In the genomic region with DNA sequence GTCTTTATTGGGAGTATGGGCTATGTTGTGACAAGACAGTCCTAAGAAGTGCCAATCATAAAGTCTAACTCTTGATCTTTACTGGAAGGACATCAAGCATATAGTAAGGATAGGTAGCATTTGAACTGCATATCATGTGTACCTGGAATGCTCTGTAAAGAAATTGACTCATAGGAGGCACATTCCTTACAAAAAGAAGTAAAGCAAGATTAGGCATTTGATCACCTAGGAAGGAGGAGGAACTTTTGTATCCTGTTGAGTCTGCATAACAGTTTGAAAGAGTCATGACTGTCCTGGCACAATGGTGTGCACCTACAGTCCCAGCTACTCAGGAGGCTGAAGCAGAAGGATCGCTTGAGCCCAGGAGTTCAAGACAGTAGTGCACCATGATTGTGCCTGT, we compare ENCODE assay signal across 30 cellular contexts. TPM values are rescaled to one million over a fixed set of nuclear protein-coding genes. Genes with fewer than 3 reads are reported as not detected.
"Had no signal": no experiment of that assay in that cellular context is flagged by ENCODE, and none has a peak within 500 bp of the region (broad histone marks: within the 10 kb centered on the region; RNA-seq: fewer than 3 reads in every experiment).

No MANE protein-coding gene starts in this region.

- H3K4me1 ChIP-seq: gastrocnemius medialis, right atrium auricular region, sigmoid colon, testis had no signal

- H3K4me1 Mint-ChIP-seq: endodermal cell had no signal

- FAIRE-seq: islet of Langerhans had no signal

- H3K27ac Mint-ChIP-seq: endodermal cell; stimulated activated naive B cell treated with anti-CD40 and anti-IgM and Interleukin-4, amounts not matched to agents 10 μg/mL and 1 μg/mL and 100 μg/mL, for 72 hours; stimulated activated naive CD8-positive, alpha-beta T cell treated with anti-CD3 and anti-CD28 coated beads, Interleukin-15, amount 100 ng/mL, for 72 hours had no signal

- H3K27me3 Mint-ChIP-seq: naive thymus-derived CD8-positive, alpha-beta T cell; stimulated activated naive B cell treated with anti-CD40 and anti-IgM and Interleukin-4, amounts not matched to agents 10 μg/mL and 1 μg/mL and 100 μg/mL, for 72 hours; stimulated activated naive CD8-positive, alpha-beta T cell treated with anti-CD3 and anti-CD28 coated beads, Interleukin-15, amount 100 ng/mL, for 72 hours had no signal

- H3K9me3 ChIP-seq: gastrocnemius medialis, heart right ventricle, right atrium auricular region, sigmoid colon, testis, tibial nerve had no signal

- H3K27ac ChIP-seq: coronary artery, gastrocnemius medialis, right atrium auricular region, sigmoid colon, skin epidermis, testis, tibial nerve had no signal

- H3K4me3 ChIP-seq: coronary artery, gastrocnemius medialis, heart right ventricle, right atrium auricular region, sigmoid colon, skin epidermis, testis, tibial nerve had no signal

- H3K27me3 ChIP-seq: gastrocnemius medialis, heart right ventricle, right atrium auricular region, sigmoid colon, testis, tibial nerve had no signal

- H3K9me3 Mint-ChIP-seq: endodermal cell; naive thymus-derived CD8-positive, alpha-beta T cell; stimulated activated naive B cell treated with anti-CD40 and anti-IgM and Interleukin-4, amounts not matched to agents 10 μg/mL and 1 μg/mL and 100 μg/mL, for 72 hours; stimulated activated naive CD8-positive, alpha-beta T cell treated with anti-CD3 and anti-CD28 coated beads, Interleukin-15, amount 100 ng/mL, for 72 hours had no signal

- DNase-seq: effector CD4-positive, alpha-beta T cell; endodermal cell; gastrocnemius medialis; heart right ventricle; hypothalamus; naive thymus-derived CD8-positive, alpha-beta T cell; posterior cingulate gyrus; sigmoid colon; stimulated activated CD4-positive, alpha-beta T cell treated with anti-CD3 and anti-CD28 coated beads, Interleukin-2, amount 100 ng/mL, for 24 hours; stimulated activated CD4-positive, alpha-beta T cell treated with anti-CD3 and anti-CD28 coated beads, Interleukin-4, amount 100 ng/mL, for 4 hours; stimulated activated naive B cell treated with anti-CD40 and anti-IgM and Interleukin-4, amounts not matched to agents 10 μg/mL and 1 μg/mL and 100 μg/mL, for 72 hours; stimulated activated naive CD8-positive, alpha-beta T cell treated with anti-CD3 and anti-CD28 coated beads, Interleukin-15, amount 100 ng/mL, for 72 hours; testis had no signal

- ATAC-seq: esophagus mucosa; gastrocnemius medialis; heart right ventricle; naive thymus-derived CD8-positive, alpha-beta T cell; stimulated activated naive B cell treated with anti-CD40 and anti-IgM and Interleukin-4, amounts not matched to agents 10 μg/mL and 1 μg/mL and 100 μg/mL, for 72 hours; stimulated activated naive CD8-positive, alpha-beta T cell treated with anti-CD3 and anti-CD28 coated beads, Interleukin-15, amount 100 ng/mL, for 72 hours had no signal

- H3K4me3 Mint-ChIP-seq: endodermal cell; naive thymus-derived CD8-positive, alpha-beta T cell; stimulated activated naive B cell treated with anti-CD40 and anti-IgM and Interleukin-4, amounts not matched to agents 10 μg/mL and 1 μg/mL and 100 μg/mL, for 72 hours; stimulated activated naive CD8-positive, alpha-beta T cell treated with anti-CD3 and anti-CD28 coated beads, Interleukin-15, amount 100 ng/mL, for 72 hours had no signal

RNA-seq across cellular contexts. Expression of gene DNAJB7, which starts 42.2 kb away (rescaled TPM):
- total RNA-seq: chondrocyte; dermis microvascular lymphatic vessel endothelial cell; endodermal cell; esophagus mucosa; fibroblast of lung; gastrocnemius medialis; heart right ventricle; liver; lung microvascular endothelial cell; mesenteric fat pad; mononuclear cell; naive thymus-derived CD8-positive, alpha-beta T cell; osteocyte; pulmonary artery endothelial cell; right atrium auricular region; sigmoid colon; subcutaneous adipose tissue; tibial nerve; ureter had no signal
